Comparison of ENCODE assay signal across 1 cellular context in genomic region chr2:12665334-12665733, GRCh38.
TF ChIP-seq lines count a peak whose summit lies in the region.

No MANE protein-coding gene starts in this region.

TF ChIP-seq in HCT116, 20 proteins besides CTCF, POLR2A, EP300 and RAD21:
- no peak for TF ChIP-seq FOSL1 (IDR thresholded peaks at IDR 0.05; ENCODE audit: low read depth)
- no peak for TF ChIP-seq JUND (IDR thresholded peaks at IDR 0.05)
- TF ChIP-seq, protein P1, sequence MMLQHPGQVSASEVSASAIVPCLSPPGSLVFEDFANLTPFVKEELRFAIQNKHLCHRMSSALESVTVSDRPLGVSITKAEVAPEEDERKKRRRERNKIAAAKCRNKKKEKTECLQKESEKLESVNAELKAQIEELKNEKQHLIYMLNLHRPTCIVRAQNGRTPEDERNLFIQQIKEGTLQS (IDR thresholded peaks at IDR 0.05) = no peak
- TF ChIP-seq EZH2 (IDR thresholded peaks at IDR 0.05) = no peak
- TF ChIP-seq EZH2phosphoT487 (IDR thresholded peaks at IDR 0.05; ENCODE audit: borderline replicate concordance) = no peak
- no peak for TF ChIP-seq EGR1 (IDR thresholded peaks at IDR 0.05; ENCODE audit: low read depth)
- TF ChIP-seq MAX (IDR thresholded peaks at IDR 0.05) = no peak
- TF ChIP-seq, protein P2, sequence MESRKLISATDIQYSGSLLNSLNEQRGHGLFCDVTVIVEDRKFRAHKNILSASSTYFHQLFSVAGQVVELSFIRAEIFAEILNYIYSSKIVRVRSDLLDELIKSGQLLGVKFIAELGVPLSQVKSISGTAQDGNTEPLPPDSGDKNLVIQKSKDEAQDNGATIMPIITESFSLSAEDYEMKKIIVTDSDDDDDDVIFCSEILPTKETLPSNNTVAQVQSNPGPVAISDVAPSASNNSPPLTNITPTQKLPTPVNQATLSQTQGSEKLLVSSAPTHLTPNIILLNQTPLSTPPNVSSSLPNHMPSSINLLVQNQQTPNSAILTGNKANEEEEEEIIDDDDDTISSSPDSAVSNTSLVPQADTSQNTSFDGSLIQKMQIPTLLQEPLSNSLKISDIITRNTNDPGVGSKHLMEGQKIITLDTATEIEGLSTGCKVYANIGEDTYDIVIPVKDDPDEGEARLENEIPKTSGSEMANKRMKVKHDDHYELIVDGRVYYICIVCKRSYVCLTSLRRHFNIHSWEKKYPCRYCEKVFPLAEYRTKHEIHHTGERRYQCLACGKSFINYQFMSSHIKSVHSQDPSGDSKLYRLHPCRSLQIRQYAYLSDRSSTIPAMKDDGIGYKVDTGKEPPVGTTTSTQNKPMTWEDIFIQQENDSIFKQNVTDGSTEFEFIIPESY (IDR thresholded peaks at IDR 0.05; ENCODE audit: extremely low read depth, insufficient replicate concordance, low read length) = no peak
- TF ChIP-seq CBX3 (IDR thresholded peaks at IDR 0.05; ENCODE audit: low read depth) = no peak
- TF ChIP-seq ZFX (IDR thresholded peaks at IDR 0.05) = no peak
- no peak for TF ChIP-seq CEBPB (IDR thresholded peaks at IDR 0.05; ENCODE audit: low read depth)
- TF ChIP-seq SIN3A (IDR thresholded peaks at IDR 0.05; ENCODE audit: low read depth) = no peak
- no peak for TF ChIP-seq SP1 (IDR thresholded peaks at IDR 0.05; ENCODE audit: low read depth)
- no peak for TF ChIP-seq YY1 (IDR thresholded peaks at IDR 0.05; ENCODE audit: extremely low read depth, insufficient replicate concordance, low read depth, low read length)
- TF ChIP-seq, protein P3, sequence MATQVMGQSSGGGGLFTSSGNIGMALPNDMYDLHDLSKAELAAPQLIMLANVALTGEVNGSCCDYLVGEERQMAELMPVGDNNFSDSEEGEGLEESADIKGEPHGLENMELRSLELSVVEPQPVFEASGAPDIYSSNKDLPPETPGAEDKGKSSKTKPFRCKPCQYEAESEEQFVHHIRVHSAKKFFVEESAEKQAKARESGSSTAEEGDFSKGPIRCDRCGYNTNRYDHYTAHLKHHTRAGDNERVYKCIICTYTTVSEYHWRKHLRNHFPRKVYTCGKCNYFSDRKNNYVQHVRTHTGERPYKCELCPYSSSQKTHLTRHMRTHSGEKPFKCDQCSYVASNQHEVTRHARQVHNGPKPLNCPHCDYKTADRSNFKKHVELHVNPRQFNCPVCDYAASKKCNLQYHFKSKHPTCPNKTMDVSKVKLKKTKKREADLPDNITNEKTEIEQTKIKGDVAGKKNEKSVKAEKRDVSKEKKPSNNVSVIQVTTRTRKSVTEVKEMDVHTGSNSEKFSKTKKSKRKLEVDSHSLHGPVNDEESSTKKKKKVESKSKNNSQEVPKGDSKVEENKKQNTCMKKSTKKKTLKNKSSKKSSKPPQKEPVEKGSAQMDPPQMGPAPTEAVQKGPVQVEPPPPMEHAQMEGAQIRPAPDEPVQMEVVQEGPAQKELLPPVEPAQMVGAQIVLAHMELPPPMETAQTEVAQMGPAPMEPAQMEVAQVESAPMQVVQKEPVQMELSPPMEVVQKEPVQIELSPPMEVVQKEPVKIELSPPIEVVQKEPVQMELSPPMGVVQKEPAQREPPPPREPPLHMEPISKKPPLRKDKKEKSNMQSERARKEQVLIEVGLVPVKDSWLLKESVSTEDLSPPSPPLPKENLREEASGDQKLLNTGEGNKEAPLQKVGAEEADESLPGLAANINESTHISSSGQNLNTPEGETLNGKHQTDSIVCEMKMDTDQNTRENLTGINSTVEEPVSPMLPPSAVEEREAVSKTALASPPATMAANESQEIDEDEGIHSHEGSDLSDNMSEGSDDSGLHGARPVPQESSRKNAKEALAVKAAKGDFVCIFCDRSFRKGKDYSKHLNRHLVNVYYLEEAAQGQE (IDR thresholded peaks at IDR 0.05; ENCODE audit: low read depth) = no peak
- TF ChIP-seq TCF7L2 (IDR thresholded peaks at IDR 0.05; ENCODE audit: borderline replicate concordance, extremely low read depth, insufficient read depth, insufficient read length) = no peak
